Comparison of ENCODE assay signal across 1 cellular context in the genomic region with DNA sequence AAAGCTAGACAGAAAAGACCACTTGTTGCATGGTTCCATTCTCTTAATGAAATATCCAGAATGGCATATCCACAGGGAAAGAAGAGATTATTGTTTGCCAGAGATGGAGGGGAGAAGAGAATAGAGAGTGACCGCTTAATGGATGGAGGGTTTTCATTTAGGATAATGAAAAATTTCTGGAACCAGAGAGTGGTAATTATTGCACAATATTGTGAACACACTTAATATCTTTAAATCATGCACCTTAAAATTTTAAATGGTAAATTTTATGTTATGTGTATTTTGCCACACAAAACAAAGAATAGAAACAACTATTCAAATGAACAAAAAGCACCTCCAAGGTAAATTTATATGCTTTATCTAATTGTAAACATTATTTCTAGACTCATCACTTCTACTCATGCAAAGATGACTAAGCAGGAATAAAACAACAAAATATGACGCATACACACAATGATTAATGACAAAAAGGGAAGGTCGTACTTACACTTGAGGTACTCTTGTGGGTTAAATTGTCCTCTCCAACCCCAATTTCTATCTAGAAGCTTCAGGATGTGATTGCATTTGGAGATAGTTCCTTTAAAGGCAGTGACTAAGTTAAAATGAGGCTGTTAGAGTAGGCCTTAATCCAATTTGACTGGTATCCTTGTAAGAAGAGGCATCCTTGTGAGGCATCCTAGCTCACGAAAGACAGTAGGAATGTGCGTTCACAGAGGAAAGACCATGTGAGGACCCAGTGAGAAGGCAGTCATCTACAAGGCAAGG.
A peak's percentile ranks its signal among the peaks of the same experiment; 100 is the strongest.
TF ChIP-seq lines count a peak whose summit lies in the region.

No MANE protein-coding gene starts in this region.

TF ChIP-seq in K562, 482 proteins besides CTCF, POLR2A, EP300 and RAD21 (continued from another document and continues in another):
- TF ChIP-seq, protein P1, sequence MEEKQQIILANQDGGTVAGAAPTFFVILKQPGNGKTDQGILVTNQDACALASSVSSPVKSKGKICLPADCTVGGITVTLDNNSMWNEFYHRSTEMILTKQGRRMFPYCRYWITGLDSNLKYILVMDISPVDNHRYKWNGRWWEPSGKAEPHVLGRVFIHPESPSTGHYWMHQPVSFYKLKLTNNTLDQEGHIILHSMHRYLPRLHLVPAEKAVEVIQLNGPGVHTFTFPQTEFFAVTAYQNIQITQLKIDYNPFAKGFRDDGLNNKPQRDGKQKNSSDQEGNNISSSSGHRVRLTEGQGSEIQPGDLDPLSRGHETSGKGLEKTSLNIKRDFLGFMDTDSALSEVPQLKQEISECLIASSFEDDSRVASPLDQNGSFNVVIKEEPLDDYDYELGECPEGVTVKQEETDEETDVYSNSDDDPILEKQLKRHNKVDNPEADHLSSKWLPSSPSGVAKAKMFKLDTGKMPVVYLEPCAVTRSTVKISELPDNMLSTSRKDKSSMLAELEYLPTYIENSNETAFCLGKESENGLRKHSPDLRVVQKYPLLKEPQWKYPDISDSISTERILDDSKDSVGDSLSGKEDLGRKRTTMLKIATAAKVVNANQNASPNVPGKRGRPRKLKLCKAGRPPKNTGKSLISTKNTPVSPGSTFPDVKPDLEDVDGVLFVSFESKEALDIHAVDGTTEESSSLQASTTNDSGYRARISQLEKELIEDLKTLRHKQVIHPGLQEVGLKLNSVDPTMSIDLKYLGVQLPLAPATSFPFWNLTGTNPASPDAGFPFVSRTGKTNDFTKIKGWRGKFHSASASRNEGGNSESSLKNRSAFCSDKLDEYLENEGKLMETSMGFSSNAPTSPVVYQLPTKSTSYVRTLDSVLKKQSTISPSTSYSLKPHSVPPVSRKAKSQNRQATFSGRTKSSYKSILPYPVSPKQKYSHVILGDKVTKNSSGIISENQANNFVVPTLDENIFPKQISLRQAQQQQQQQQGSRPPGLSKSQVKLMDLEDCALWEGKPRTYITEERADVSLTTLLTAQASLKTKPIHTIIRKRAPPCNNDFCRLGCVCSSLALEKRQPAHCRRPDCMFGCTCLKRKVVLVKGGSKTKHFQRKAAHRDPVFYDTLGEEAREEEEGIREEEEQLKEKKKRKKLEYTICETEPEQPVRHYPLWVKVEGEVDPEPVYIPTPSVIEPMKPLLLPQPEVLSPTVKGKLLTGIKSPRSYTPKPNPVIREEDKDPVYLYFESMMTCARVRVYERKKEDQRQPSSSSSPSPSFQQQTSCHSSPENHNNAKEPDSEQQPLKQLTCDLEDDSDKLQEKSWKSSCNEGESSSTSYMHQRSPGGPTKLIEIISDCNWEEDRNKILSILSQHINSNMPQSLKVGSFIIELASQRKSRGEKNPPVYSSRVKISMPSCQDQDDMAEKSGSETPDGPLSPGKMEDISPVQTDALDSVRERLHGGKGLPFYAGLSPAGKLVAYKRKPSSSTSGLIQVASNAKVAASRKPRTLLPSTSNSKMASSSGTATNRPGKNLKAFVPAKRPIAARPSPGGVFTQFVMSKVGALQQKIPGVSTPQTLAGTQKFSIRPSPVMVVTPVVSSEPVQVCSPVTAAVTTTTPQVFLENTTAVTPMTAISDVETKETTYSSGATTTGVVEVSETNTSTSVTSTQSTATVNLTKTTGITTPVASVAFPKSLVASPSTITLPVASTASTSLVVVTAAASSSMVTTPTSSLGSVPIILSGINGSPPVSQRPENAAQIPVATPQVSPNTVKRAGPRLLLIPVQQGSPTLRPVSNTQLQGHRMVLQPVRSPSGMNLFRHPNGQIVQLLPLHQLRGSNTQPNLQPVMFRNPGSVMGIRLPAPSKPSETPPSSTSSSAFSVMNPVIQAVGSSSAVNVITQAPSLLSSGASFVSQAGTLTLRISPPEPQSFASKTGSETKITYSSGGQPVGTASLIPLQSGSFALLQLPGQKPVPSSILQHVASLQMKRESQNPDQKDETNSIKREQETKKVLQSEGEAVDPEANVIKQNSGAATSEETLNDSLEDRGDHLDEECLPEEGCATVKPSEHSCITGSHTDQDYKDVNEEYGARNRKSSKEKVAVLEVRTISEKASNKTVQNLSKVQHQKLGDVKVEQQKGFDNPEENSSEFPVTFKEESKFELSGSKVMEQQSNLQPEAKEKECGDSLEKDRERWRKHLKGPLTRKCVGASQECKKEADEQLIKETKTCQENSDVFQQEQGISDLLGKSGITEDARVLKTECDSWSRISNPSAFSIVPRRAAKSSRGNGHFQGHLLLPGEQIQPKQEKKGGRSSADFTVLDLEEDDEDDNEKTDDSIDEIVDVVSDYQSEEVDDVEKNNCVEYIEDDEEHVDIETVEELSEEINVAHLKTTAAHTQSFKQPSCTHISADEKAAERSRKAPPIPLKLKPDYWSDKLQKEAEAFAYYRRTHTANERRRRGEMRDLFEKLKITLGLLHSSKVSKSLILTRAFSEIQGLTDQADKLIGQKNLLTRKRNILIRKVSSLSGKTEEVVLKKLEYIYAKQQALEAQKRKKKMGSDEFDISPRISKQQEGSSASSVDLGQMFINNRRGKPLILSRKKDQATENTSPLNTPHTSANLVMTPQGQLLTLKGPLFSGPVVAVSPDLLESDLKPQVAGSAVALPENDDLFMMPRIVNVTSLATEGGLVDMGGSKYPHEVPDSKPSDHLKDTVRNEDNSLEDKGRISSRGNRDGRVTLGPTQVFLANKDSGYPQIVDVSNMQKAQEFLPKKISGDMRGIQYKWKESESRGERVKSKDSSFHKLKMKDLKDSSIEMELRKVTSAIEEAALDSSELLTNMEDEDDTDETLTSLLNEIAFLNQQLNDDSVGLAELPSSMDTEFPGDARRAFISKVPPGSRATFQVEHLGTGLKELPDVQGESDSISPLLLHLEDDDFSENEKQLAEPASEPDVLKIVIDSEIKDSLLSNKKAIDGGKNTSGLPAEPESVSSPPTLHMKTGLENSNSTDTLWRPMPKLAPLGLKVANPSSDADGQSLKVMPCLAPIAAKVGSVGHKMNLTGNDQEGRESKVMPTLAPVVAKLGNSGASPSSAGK (IDR thresholded peaks at IDR 0.05) = no peak
- peak; percentile 80 for TF ChIP-seq HDAC3 (IDR thresholded peaks at IDR 0.05; ENCODE audit: borderline replicate concordance, partially characterized antibody)
- no peak for TF ChIP-seq FOS (IDR thresholded peaks at IDR 0.05; ENCODE audit: extremely low read depth, insufficient read length)
- TF ChIP-seq FOXK1 (CRISPR knock-in tag; IDR thresholded peaks at IDR 0.05; ENCODE audit: borderline replicate concordance) = no peak
- TF ChIP-seq MTF1 (CRISPR knock-in tag; IDR thresholded peaks at IDR 0.05; ENCODE audit: borderline replicate concordance) = no peak
- TF ChIP-seq SNIP1 (IDR thresholded peaks at IDR 0.05; ENCODE audit: low read depth) = no peak
- TF ChIP-seq SETDB1 (IDR thresholded peaks at IDR 0.05; ENCODE audit: low read length) = no peak
- TF ChIP-seq CAMTA2 (CRISPR knock-in tag; conservative IDR thresholded peaks at IDR 0.05) = no peak
- TF ChIP-seq ZNF224 (CRISPR knock-in tag; IDR thresholded peaks at IDR 0.05) = no peak
- no peak for TF ChIP-seq ZBTB17 (CRISPR knock-in tag; IDR thresholded peaks at IDR 0.05)
- TF ChIP-seq, protein P2, sequence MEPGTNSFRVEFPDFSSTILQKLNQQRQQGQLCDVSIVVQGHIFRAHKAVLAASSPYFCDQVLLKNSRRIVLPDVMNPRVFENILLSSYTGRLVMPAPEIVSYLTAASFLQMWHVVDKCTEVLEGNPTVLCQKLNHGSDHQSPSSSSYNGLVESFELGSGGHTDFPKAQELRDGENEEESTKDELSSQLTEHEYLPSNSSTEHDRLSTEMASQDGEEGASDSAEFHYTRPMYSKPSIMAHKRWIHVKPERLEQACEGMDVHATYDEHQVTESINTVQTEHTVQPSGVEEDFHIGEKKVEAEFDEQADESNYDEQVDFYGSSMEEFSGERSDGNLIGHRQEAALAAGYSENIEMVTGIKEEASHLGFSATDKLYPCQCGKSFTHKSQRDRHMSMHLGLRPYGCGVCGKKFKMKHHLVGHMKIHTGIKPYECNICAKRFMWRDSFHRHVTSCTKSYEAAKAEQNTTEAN (CRISPR knock-in tag; IDR thresholded peaks at IDR 0.05) = no peak
- TF ChIP-seq TFAM (CRISPR knock-in tag; conservative IDR thresholded peaks at IDR 0.05) = no peak
- TF ChIP-seq ZNF24 (IDR thresholded peaks at IDR 0.05) = no peak
- TF ChIP-seq ZKSCAN1 (IDR thresholded peaks at IDR 0.05; ENCODE audit: low read depth, low read length) = no peak
- no peak for TF ChIP-seq TAF7 (tag; IDR thresholded peaks at IDR 0.05)
- TF ChIP-seq ZNF57 (CRISPR knock-in tag; IDR thresholded peaks at IDR 0.05) = no peak
- TF ChIP-seq, protein P3, sequence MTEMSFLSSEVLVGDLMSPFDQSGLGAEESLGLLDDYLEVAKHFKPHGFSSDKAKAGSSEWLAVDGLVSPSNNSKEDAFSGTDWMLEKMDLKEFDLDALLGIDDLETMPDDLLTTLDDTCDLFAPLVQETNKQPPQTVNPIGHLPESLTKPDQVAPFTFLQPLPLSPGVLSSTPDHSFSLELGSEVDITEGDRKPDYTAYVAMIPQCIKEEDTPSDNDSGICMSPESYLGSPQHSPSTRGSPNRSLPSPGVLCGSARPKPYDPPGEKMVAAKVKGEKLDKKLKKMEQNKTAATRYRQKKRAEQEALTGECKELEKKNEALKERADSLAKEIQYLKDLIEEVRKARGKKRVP (CRISPR knock-in tag; IDR thresholded peaks at IDR 0.05) = no peak
- no peak for TF ChIP-seq TAF15 (IDR thresholded peaks at IDR 0.05; ENCODE audit: low read depth, low read length)
- TF ChIP-seq NR2C1 (IDR thresholded peaks at IDR 0.05) = no peak; the same call in 1 of the 2 replicates
- TF ChIP-seq NR2C1 (tag; IDR thresholded peaks at IDR 0.05) = peak; percentile 23; the same call in 1 of the 2 replicates
- TF ChIP-seq DACH1 (IDR thresholded peaks at IDR 0.05; ENCODE audit: partially characterized antibody) = peak; percentile 38
- TF ChIP-seq CBX3 (IDR thresholded peaks at IDR 0.05; ENCODE audit: borderline replicate concordance in 1 of 2, low read length in 2 of 2) = peak in 1 of 2 experiments; percentile 89; a peak in 2 of 3 replicates
- TF ChIP-seq PHF20 (IDR thresholded peaks at IDR 0.05; ENCODE audit: partially characterized antibody) = no peak
- no peak for TF ChIP-seq SMC3 (conservative IDR thresholded peaks at IDR 0.05; ENCODE audit: insufficient read depth, low read depth, low read length)
- no peak for TF ChIP-seq CBX1 (IDR thresholded peaks at IDR 0.05; ENCODE audit: low read depth)
- no peak for TF ChIP-seq EWSR1 (IDR thresholded peaks at IDR 0.05; ENCODE audit: borderline replicate concordance, low read depth, partially characterized antibody)
- no peak for TF ChIP-seq RBM17 (IDR thresholded peaks at IDR 0.05; ENCODE audit: borderline replicate concordance, low read depth, low read length)
- no peak for TF ChIP-seq ZNF143 (CRISPR knock-in tag; IDR thresholded peaks at IDR 0.05)
- TF ChIP-seq LCOR (CRISPR knock-in tag; IDR thresholded peaks at IDR 0.05) = peak; percentile 88; the same call in 1 of the 2 replicates
- TF ChIP-seq, protein P4, sequence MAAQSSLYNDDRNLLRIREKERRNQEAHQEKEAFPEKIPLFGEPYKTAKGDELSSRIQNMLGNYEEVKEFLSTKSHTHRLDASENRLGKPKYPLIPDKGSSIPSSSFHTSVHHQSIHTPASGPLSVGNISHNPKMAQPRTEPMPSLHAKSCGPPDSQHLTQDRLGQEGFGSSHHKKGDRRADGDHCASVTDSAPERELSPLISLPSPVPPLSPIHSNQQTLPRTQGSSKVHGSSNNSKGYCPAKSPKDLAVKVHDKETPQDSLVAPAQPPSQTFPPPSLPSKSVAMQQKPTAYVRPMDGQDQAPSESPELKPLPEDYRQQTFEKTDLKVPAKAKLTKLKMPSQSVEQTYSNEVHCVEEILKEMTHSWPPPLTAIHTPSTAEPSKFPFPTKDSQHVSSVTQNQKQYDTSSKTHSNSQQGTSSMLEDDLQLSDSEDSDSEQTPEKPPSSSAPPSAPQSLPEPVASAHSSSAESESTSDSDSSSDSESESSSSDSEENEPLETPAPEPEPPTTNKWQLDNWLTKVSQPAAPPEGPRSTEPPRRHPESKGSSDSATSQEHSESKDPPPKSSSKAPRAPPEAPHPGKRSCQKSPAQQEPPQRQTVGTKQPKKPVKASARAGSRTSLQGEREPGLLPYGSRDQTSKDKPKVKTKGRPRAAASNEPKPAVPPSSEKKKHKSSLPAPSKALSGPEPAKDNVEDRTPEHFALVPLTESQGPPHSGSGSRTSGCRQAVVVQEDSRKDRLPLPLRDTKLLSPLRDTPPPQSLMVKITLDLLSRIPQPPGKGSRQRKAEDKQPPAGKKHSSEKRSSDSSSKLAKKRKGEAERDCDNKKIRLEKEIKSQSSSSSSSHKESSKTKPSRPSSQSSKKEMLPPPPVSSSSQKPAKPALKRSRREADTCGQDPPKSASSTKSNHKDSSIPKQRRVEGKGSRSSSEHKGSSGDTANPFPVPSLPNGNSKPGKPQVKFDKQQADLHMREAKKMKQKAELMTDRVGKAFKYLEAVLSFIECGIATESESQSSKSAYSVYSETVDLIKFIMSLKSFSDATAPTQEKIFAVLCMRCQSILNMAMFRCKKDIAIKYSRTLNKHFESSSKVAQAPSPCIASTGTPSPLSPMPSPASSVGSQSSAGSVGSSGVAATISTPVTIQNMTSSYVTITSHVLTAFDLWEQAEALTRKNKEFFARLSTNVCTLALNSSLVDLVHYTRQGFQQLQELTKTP (IDR thresholded peaks at IDR 0.05; ENCODE audit: low read depth in 1 of 2, partially characterized antibody in 2 of 2) = peak in 1 of 2 experiments; percentile 12
- TF ChIP-seq KAT7 (CRISPR knock-in tag; IDR thresholded peaks at IDR 0.05; ENCODE audit: borderline replicate concordance) = no peak
- TF ChIP-seq, protein P5, sequence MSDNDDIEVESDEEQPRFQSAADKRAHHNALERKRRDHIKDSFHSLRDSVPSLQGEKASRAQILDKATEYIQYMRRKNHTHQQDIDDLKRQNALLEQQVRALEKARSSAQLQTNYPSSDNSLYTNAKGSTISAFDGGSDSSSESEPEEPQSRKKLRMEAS (CRISPR knock-in tag; IDR thresholded peaks at IDR 0.05) = no peak
- peak; percentile 34; the same call in 1 of the 2 replicates for TF ChIP-seq L3MBTL2 (IDR thresholded peaks at IDR 0.05)
- no peak for TF ChIP-seq ZNF699 (CRISPR knock-in tag; IDR thresholded peaks at IDR 0.05; ENCODE audit: insufficient replicate concordance)
- peak; percentile 66; the same call in 1 of the 2 replicates for TF ChIP-seq ZKSCAN8 (CRISPR knock-in tag; IDR thresholded peaks at IDR 0.05)
- no peak for TF ChIP-seq NR4A1 (CRISPR knock-in tag; IDR thresholded peaks at IDR 0.05)
- TF ChIP-seq NR4A1 (tag; IDR thresholded peaks at IDR 0.05) = no peak
- TF ChIP-seq GTF2E2 (tag; IDR thresholded peaks at IDR 0.05) = no peak
- no peak for TF ChIP-seq SRSF9 (IDR thresholded peaks at IDR 0.05; ENCODE audit: borderline replicate concordance, low read depth, low read length)
- no peak for TF ChIP-seq ZNF75A (CRISPR knock-in tag; IDR thresholded peaks at IDR 0.05)
